Comparison of ENCODE assay signal across 12 cellular contexts in genomic region chr16:4089811-4090293, GRCh38. TPM values are rescaled to one million over a fixed set of nuclear protein-coding genes. Genes with fewer than 3 reads are reported as not detected.
DNase-seq lines count a peak whose midpoint lies in the region; ATAC-seq and TF ChIP-seq lines count a peak whose summit lies in the region.
"Had no signal": no experiment of that assay in that cellular context is flagged by ENCODE, and none has a peak within 500 bp of the region (broad histone marks: within the 10 kb centered on the region; RNA-seq: fewer than 3 reads in every experiment).

No MANE protein-coding gene starts in this region.

- no peak for ATAC-seq in body of pancreas
- ATAC-seq in left lobe of liver: peak; percentile 61
- no peak for ATAC-seq in activated T-cell treated with anti-CD3 and anti-CD28 coated beads, Interleukin-2, amount 50 U/mL, for 4 hours
- ATAC-seq: stimulated activated memory B cell treated with anti-CD40 and anti-IgM and Interleukin-4, amounts not matched to agents 10 μg/mL and 1 μg/mL and 100 μg/mL, for 72 hours had no signal

- H3K4me3 ChIP-seq in H7 (ENCODE audit: insufficient read depth, low read depth, low read length) (no peak overlapping the region), body of pancreas (no peak overlapping the region), sigmoid colon (peak overlapping the region in 1 of 4 donors; percentile 19)

- TF ChIP-seq POLR2A in body of pancreas (IDR thresholded peaks at IDR 0.05) (no peak), sigmoid colon (IDR thresholded peaks at IDR 0.05) (no peak)

- H3K27me3 Mint-ChIP-seq in activated T-cell treated with anti-CD3 and anti-CD28 coated beads, Interleukin-2, amount 50 U/mL, for 4 hours (ENCODE audit: low read depth): no peaks in the 10 kb centered on the region
- H3K27me3 Mint-ChIP-seq: activated naive CD4-positive, alpha-beta T cell treated with anti-CD3 and anti-CD28 coated beads, Interleukin-2, amount 50 U/mL, for 24 hours had no signal

- no peaks in the 10 kb centered on the region for H3K36me3 ChIP-seq in H7 (replicated peaks; ENCODE audit: control insufficient read depth, insufficient read depth, low read length)
- no peaks in the 10 kb centered on the region for H3K36me3 ChIP-seq in body of pancreas (replicated peaks in 1 of 2; ENCODE audit: insufficient read depth in 1 of 2, low read depth in 2 of 2)
- H3K36me3 ChIP-seq in sigmoid colon: no peaks in the 10 kb centered on the region

- intact Hi-C loops in body of pancreas (cut with DNase I) (no loop called here), sigmoid colon (cut with DNase I) (no loop called here)

- H3K27me3 ChIP-seq in H7 (ENCODE audit: control insufficient read depth, insufficient read depth, low read length) (no peaks in the 10 kb centered on the region), body of pancreas (no peaks in the 10 kb centered on the region), sigmoid colon (no peaks in the 10 kb centered on the region)

- no peaks in the 10 kb centered on the region for H3K9me3 Mint-ChIP-seq in activated T-cell treated with anti-CD3 and anti-CD28 coated beads, Interleukin-2, amount 50 U/mL, for 4 hours
- H3K9me3 Mint-ChIP-seq: activated naive CD4-positive, alpha-beta T cell treated with anti-CD3 and anti-CD28 coated beads, Interleukin-2, amount 50 U/mL, for 24 hours; stimulated activated memory B cell treated with anti-CD40 and anti-IgM and Interleukin-4, amounts not matched to agents 10 μg/mL and 1 μg/mL and 100 μg/mL, for 72 hours had no signal

- no peak for TF ChIP-seq CTCF in body of pancreas (IDR thresholded peaks at IDR 0.05)
- TF ChIP-seq CTCF in sigmoid colon (IDR thresholded peaks at IDR 0.05): no peak

- WGBS in body of pancreas, 2 donors: 59 to 66% methylated on average over 4 to 7 of the region's 7 CpGs
- 21 to 51% methylated on average over 7 of the region's 7 CpGs for WGBS in sigmoid colon, 2 donors

- H3K36me3 Mint-ChIP-seq in activated T-cell treated with anti-CD3 and anti-CD28 coated beads, Interleukin-2, amount 50 U/mL, for 4 hours (ENCODE audit: insufficient read depth): no peaks in the 10 kb centered on the region
- H3K36me3 Mint-ChIP-seq: activated naive CD4-positive, alpha-beta T cell treated with anti-CD3 and anti-CD28 coated beads, Interleukin-2, amount 50 U/mL, for 24 hours; stimulated activated memory B cell treated with anti-CD40 and anti-IgM and Interleukin-4, amounts not matched to agents 10 μg/mL and 1 μg/mL and 100 μg/mL, for 72 hours had no signal

- DNase-seq in H7: peak; percentile 60
- no peak for DNase-seq in body of pancreas
- DNase-seq in left lobe of liver (ENCODE audit: low spot score): peak; percentile 60
- no peak for DNase-seq in sigmoid colon
- DNase-seq in mesenteric fat pad (ENCODE audit: low spot score): no peak
- no peak for DNase-seq in stimulated activated CD4-positive, alpha-beta T cell treated with anti-CD3 and anti-CD28 coated beads, Interleukin-4, amount 100 ng/mL, for 1 hour
- no peak for DNase-seq in stimulated activated CD4-positive, alpha-beta T cell treated with anti-CD3 and anti-CD28 coated beads, Interleukin-12 subunit alpha, Interleukin-12 subunit beta, amount 100 ng/mL, for 4 hours
- no peak for DNase-seq in activated T-cell treated with anti-CD3 and anti-CD28 coated beads, Interleukin-2, amount 50 U/mL, for 4 hours
- DNase-seq: HCEC 1CT, NCI-H748 treated with DMSO at 0.1 percent for 48 hours had no signal

- peak overlapping the region; percentile 33 to 89 (median 78) for H3K27ac ChIP-seq in body of pancreas
- H3K27ac ChIP-seq in sigmoid colon: peak overlapping the region; percentile 12 to 66 (median 62)

- H3K4me1 ChIP-seq in body of pancreas (peaks cover 42% of the 10 kb centered on the region), sigmoid colon (peaks cover 0 to 47% (median 36%) of the 10 kb centered on the region in 4 donors)

- TF ChIP-seq EP300 in sigmoid colon (IDR thresholded peaks at IDR 0.05): peak in 1 of 4 donors; percentile 1

- peaks cover 7% of the 10 kb centered on the region for H3K4me1 Mint-ChIP-seq in activated T-cell treated with anti-CD3 and anti-CD28 coated beads, Interleukin-2, amount 50 U/mL, for 4 hours (ENCODE audit: low read depth)
- H3K4me1 Mint-ChIP-seq: activated naive CD4-positive, alpha-beta T cell treated with anti-CD3 and anti-CD28 coated beads, Interleukin-2, amount 50 U/mL, for 24 hours; stimulated activated memory B cell treated with anti-CD40 and anti-IgM and Interleukin-4, amounts not matched to agents 10 μg/mL and 1 μg/mL and 100 μg/mL, for 72 hours had no signal

- H3K4me3 Mint-ChIP-seq in activated T-cell treated with anti-CD3 and anti-CD28 coated beads, Interleukin-2, amount 50 U/mL, for 4 hours: no peak overlapping the region
- H3K4me3 Mint-ChIP-seq: activated naive CD4-positive, alpha-beta T cell treated with anti-CD3 and anti-CD28 coated beads, Interleukin-2, amount 50 U/mL, for 24 hours; stimulated activated memory B cell treated with anti-CD40 and anti-IgM and Interleukin-4, amounts not matched to agents 10 μg/mL and 1 μg/mL and 100 μg/mL, for 72 hours had no signal

- H3K9me3 ChIP-seq in body of pancreas (no peaks in the 10 kb centered on the region), sigmoid colon (no peaks in the 10 kb centered on the region)

RNA-seq across cellular contexts. Expression of gene ADCY9, which starts 26.4 kb away (rescaled TPM):
- 6.0 and 6.5 TPM in 2 replicates for total RNA-seq in H7 (2014; rRNA removed; shearing (Covaris generic))
- 10 to 100 TPM; 22.4 to 29.1 TPM for total RNA-seq in body of pancreas
- total RNA-seq in left lobe of liver: 25.4 TPM
- total RNA-seq in sigmoid colon: 10 to 100 TPM; 12.5 to 28.0 (median 13.8) TPM
- polyA plus RNA-seq in sigmoid colon: 10 to 100 TPM in 1 of 3 donors, 1 to 10 TPM in 2; 1.8 to 11.9 (median 2.8) TPM
- 11.7 TPM for total RNA-seq in mesenteric fat pad
- 1 to 10 TPM; 4.2 to 5.7 (median 5.2) TPM for total RNA-seq in activated T-cell treated with anti-CD3 and anti-CD28 coated beads, Interleukin-2, amount 50 U/mL, for 4 hours

Comparison
In these comparisons a context has a peak if more than half of its experiments do, and no peak if none do; other contexts are left out.
1. DNase-seq: peak in H7 (single experiment) and left lobe of liver (single experiment); none in body of pancreas (0 of 4), sigmoid colon (single experiment), mesenteric fat pad (single experiment), stimulated activated CD4-positive, alpha-beta T cell treated with anti-CD3 and anti-CD28 coated beads, Interleukin-4, amount 100 ng/mL, for 1 hour (single experiment), stimulated activated CD4-positive, alpha-beta T cell treated with anti-CD3 and anti-CD28 coated beads, Interleukin-12 subunit alpha, Interleukin-12 subunit beta, amount 100 ng/mL, for 4 hours (single experiment) and activated T-cell treated with anti-CD3 and anti-CD28 coated beads, Interleukin-2, amount 50 U/mL, for 4 hours (single experiment).